19 cellular contexts compared by ENCODE assay signal in the genomic region with DNA sequence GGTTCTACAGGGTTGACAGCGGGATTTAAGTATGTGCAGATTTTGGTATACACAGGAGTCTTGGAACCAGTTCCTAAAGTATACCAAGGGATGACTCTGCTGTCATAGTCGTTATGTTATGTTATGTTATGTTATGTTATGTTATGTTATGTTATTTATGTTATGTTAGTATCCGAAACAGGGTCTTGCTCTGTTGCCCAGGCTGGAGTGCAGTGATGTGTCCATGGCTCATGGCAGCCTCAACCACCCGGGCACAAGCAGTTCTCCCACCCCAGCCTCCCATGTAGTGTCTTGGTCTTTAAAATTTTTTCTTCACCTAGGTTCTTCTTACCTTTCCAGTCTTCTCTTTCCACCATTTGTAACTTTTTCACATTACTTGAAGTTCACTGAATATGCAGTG. TPM values are rescaled to one million over a fixed set of nuclear protein-coding genes. Genes with fewer than 3 reads are reported as not detected.
A peak's percentile ranks its signal among the peaks of the same experiment; 100 is the strongest.
DNase-seq lines count a peak whose midpoint lies in the region; ATAC-seq, FAIRE-seq and TF ChIP-seq lines count a peak whose summit lies in the region.
"Had no signal": no experiment of that assay in that cellular context is flagged by ENCODE, and none has a peak within 500 bp of the region (broad histone marks: within the 10 kb centered on the region; RNA-seq: fewer than 3 reads in every experiment).

No MANE protein-coding gene starts in this region.

- H3K27me3 Mint-ChIP-seq in activated T-helper 2 cell treated with anti-CD3 and anti-CD28 coated beads, Interferon-gamma antibody, Interleukin-2, Interleukin-4, amounts not matched to agents 10 μg/mL and 5 μg/mL and 100 μg/mL, durations not matched to agents 14 hours and 24 hours and 36 hours (ENCODE audit: low read depth) = no peaks in the 10 kb centered on the region

- H3K27ac Mint-ChIP-seq in activated T-helper 2 cell treated with anti-CD3 and anti-CD28 coated beads, Interferon-gamma antibody, Interleukin-2, Interleukin-4, amounts not matched to agents 10 μg/mL and 5 μg/mL and 100 μg/mL, durations not matched to agents 14 hours and 24 hours and 36 hours = peak overlapping the region; percentile 34

- H4K20me1 ChIP-seq in HepG2 (ENCODE audit: insufficient read depth, low read length) (peaks cover 97% of the 10 kb centered on the region), smooth muscle cell (ENCODE audit: low read depth) (peaks cover 100% of the 10 kb centered on the region)

- H3K79me2 ChIP-seq in HepG2 (ENCODE audit: insufficient read depth, low read length) (peaks cover 98% of the 10 kb centered on the region), smooth muscle cell (ENCODE audit: low read depth) (no peaks in the 10 kb centered on the region)

- H3K9me3 Mint-ChIP-seq in activated T-helper 2 cell treated with anti-CD3 and anti-CD28 coated beads, Interferon-gamma antibody, Interleukin-2, Interleukin-4, amounts not matched to agents 10 μg/mL and 5 μg/mL and 100 μg/mL, durations not matched to agents 14 hours and 24 hours and 36 hours = no peaks in the 10 kb centered on the region

- intact Hi-C loops in HepG2 (cut with micrococcal nuclease; ENCODE audit: unreplicated experiment) = no loop called here
- intact Hi-C loops in right lobe of liver (cut with DNase I) = no loop called here
- intact Hi-C loops in activated T-helper 2 cell treated with anti-CD3 and anti-CD28 coated beads, Interferon-gamma antibody, Interleukin-2, Interleukin-4, amounts not matched to agents 10 μg/mL and 5 μg/mL and 100 μg/mL, durations not matched to agents 14 hours and 24 hours and 36 hours (cut with micrococcal nuclease) = no loop called here

- no peak for DNase-seq in HepG2 (ENCODE audit: low spot score)
- no peak for DNase-seq in right lobe of liver
- no peak for DNase-seq in activated T-helper 2 cell treated with anti-CD3 and anti-CD28 coated beads, Interferon-gamma antibody, Interleukin-2, Interleukin-4, amounts not matched to agents 10 μg/mL and 5 μg/mL and 100 μg/mL, durations not matched to agents 14 hours and 24 hours and 36 hours (ENCODE audit: low spot score)
- no peak for DNase-seq in smooth muscle cell (lab: John Stamatoyannopoulos, UW; ENCODE audit: unreplicated experiment)
- DNase-seq in SK-N-DZ (ENCODE audit: low spot score) = no peak
- DNase-seq in ecto neural progenitor cell (ENCODE audit: low spot score) = no peak
- DNase-seq: ACHN, C1 segment of cervical spinal cord, DMS79 treated with DMSO at 0.1 percent for 48 hours, IMR-90, NCI-H1417 treated with DMSO at 0.1 percent for 48 hours, NCI-H187 treated with DMSO at 0.1 percent for 48 hours, NCI-H2227 treated with DMSO at 0.1 percent for 48 hours, NCI-H510A treated with DMSO at 0.1 percent for 48 hours, PC-9, SIG-M5 had no signal

- 92% methylated on average over 4 of the region's 4 CpGs for WGBS in HepG2 (ENCODE audit: low lambda C conversion rate)
- WGBS in right lobe of liver (ENCODE audit: insufficient coverage, low coverage, low lambda C conversion rate, missing lambda C conversion rate) = 87% methylated on average over 4 of the region's 4 CpGs
- WGBS in smooth muscle cell (ENCODE audit: low lambda C conversion rate) = 93% methylated on average over 4 of the region's 4 CpGs

- H3K36me3 Mint-ChIP-seq in activated T-helper 2 cell treated with anti-CD3 and anti-CD28 coated beads, Interferon-gamma antibody, Interleukin-2, Interleukin-4, amounts not matched to agents 10 μg/mL and 5 μg/mL and 100 μg/mL, durations not matched to agents 14 hours and 24 hours and 36 hours (ENCODE audit: low read depth) = peaks cover 39% of the 10 kb centered on the region

- no peak for TF ChIP-seq EP300 in HepG2 (IDR thresholded peaks at IDR 0.05; ENCODE audit: low read depth in 2 of 2, low read length in 2 of 2)
- no peak for TF ChIP-seq EP300 in HepG2 (CRISPR knock-in tag; IDR thresholded peaks at IDR 0.05; ENCODE audit: borderline replicate concordance)

- H3K36me3 ChIP-seq in HepG2 (replicated peaks in 1 of 2; ENCODE audit: control insufficient read depth in 1 of 2, insufficient read depth in 2 of 2, low read length in 2 of 2) (peaks cover 1 to 24% of the 10 kb centered on the region in 2 experiments; a peak in 4 of 5 replicates), right lobe of liver (peaks cover 0 to 2% (median 0%) of the 10 kb centered on the region in 4 donors), HEK293 (ENCODE audit: control insufficient read depth in 2 of 2, insufficient read depth in 1 of 2, low read length in 2 of 2) (peaks cover 0 to 18% of the 10 kb centered on the region in 2 experiments; a peak in 2 of 3 replicates), smooth muscle cell (ENCODE audit: low read depth) (no peaks in the 10 kb centered on the region)

- CTCF ChIA-PET in HepG2 (lab: Yijun Ruan, JAX; ENCODE audit: low intra/inter-chr PET ratio, low total read pairs) = no interaction called here
- CTCF ChIA-PET in HEK293 (lab: Yijun Ruan, JAX) = no interaction called here

- H2AFZ ChIP-seq in HepG2 (ENCODE audit: low read length) = no peak overlapping the region
- no peak overlapping the region for H2AFZ ChIP-seq in smooth muscle cell (ENCODE audit: low read depth)
- H2AFZ ChIP-seq: PC-9 had no signal

- peaks cover 61% of the 10 kb centered on the region for H3K4me1 ChIP-seq in HepG2 (ENCODE audit: insufficient read depth, low read length)
- H3K4me1 ChIP-seq in right lobe of liver = peaks cover 0 to 11% (median 0%) of the 10 kb centered on the region in 4 donors
- no peaks in the 10 kb centered on the region for H3K4me1 ChIP-seq in HEK293 (ENCODE audit: control insufficient read depth, insufficient read depth, low read length)
- H3K4me1 ChIP-seq in smooth muscle cell (ENCODE audit: low read depth) = no peaks in the 10 kb centered on the region

- TF ChIP-seq RAD21 in HepG2 (CRISPR knock-in tag; IDR thresholded peaks at IDR 0.05) = no peak

- FAIRE-seq in HepG2 (lab: Jason Lieb, UNC) = no peak
- FAIRE-seq: H54 had no signal

- no peak overlapping the region for H3K4me3 Mint-ChIP-seq in activated T-helper 2 cell treated with anti-CD3 and anti-CD28 coated beads, Interferon-gamma antibody, Interleukin-2, Interleukin-4, amounts not matched to agents 10 μg/mL and 5 μg/mL and 100 μg/mL, durations not matched to agents 14 hours and 24 hours and 36 hours (ENCODE audit: low read depth)

- no TSS peak for BruUV-seq in HepG2 (replicated peaks; lab: Mats Ljungman, UMichigan)

- H3K27ac ChIP-seq in HepG2 (ENCODE audit: extremely low read length, insufficient read depth, low read length) (no peak overlapping the region), right lobe of liver (no peak overlapping the region), HEK293 (ENCODE audit: extremely low read depth, low read depth, low read length) (no peak overlapping the region), smooth muscle cell (ENCODE audit: low read depth) (no peak overlapping the region)
- H3K27ac ChIP-seq: PC-9, RWPE1 had no signal

- no peaks in the 10 kb centered on the region for H3K27me3 ChIP-seq in HepG2 (ENCODE audit: control insufficient read depth in 1 of 2, insufficient read depth in 2 of 2, low read length in 2 of 2)
- no peaks in the 10 kb centered on the region for H3K27me3 ChIP-seq in right lobe of liver
- no peaks in the 10 kb centered on the region for H3K27me3 ChIP-seq in smooth muscle cell (ENCODE audit: low read depth)

- ATAC-seq in HepG2 (no peak), right lobe of liver (no peak)

- peaks cover 2% of the 10 kb centered on the region for H3F3A ChIP-seq in smooth muscle cell (ENCODE audit: low read depth)

- no peak for TF ChIP-seq POLR2A in HepG2 (IDR thresholded peaks at IDR 0.05; ENCODE audit: insufficient read depth in 1 of 2, low read depth in 2 of 2, low read length in 2 of 2)
- no peak for TF ChIP-seq POLR2A in right lobe of liver (IDR thresholded peaks at IDR 0.05)

- H3K9me3 ChIP-seq in HepG2 (ENCODE audit: low read length) (no peaks in the 10 kb centered on the region), right lobe of liver (no peaks in the 10 kb centered on the region), HEK293 (ENCODE audit: control insufficient read depth, insufficient read depth, low read depth, low read length) (no peaks in the 10 kb centered on the region), smooth muscle cell (replicated peaks; ENCODE audit: low read depth) (no peaks in the 10 kb centered on the region)

- no peak for TF ChIP-seq CTCF in HepG2 (CRISPR knock-in tag; IDR thresholded peaks at IDR 0.05)
- no peak for TF ChIP-seq CTCF in right lobe of liver (IDR thresholded peaks at IDR 0.05)
- no peak for TF ChIP-seq CTCF in HEK293 (tag by site-specific recombination; IDR thresholded peaks at IDR 0.05)
- TF ChIP-seq CTCF in smooth muscle cell (IDR thresholded peaks at IDR 0.05; ENCODE audit: borderline replicate concordance, insufficient read depth, poor library complexity, severe bottlenecking) = no peak

- in situ Hi-C loops in HepG2 (cut with HindIII; ENCODE audit: extremely low pct_ligation_motif_present, low pct_unique_long_range_greater_than_20kb) = no loop called here

- H3K4me3 ChIP-seq in HepG2 (replicated peaks in 1 of 3; ENCODE audit: insufficient read depth in 1 of 3, low read depth in 2 of 3, low read length in 3 of 3) (no peak overlapping the region), right lobe of liver (no peak overlapping the region), HEK293 (ENCODE audit: low read depth, low read length) (no peak overlapping the region), smooth muscle cell (no peak overlapping the region)
- H3K4me3 ChIP-seq: PC-9 had no signal

- H3K9ac ChIP-seq in HepG2 (ENCODE audit: insufficient read depth, low read depth, low read length) (no peak overlapping the region), smooth muscle cell (ENCODE audit: low read depth) (no peak overlapping the region)

- H3K4me2 ChIP-seq in HepG2 (ENCODE audit: low read depth, low read length) (no peak overlapping the region), smooth muscle cell (peak overlapping the region; percentile 12)
- H3K4me2 ChIP-seq: PC-9 had no signal

- H3K4me1 Mint-ChIP-seq in activated T-helper 2 cell treated with anti-CD3 and anti-CD28 coated beads, Interferon-gamma antibody, Interleukin-2, Interleukin-4, amounts not matched to agents 10 μg/mL and 5 μg/mL and 100 μg/mL, durations not matched to agents 14 hours and 24 hours and 36 hours (ENCODE audit: low read depth) = peaks cover 32% of the 10 kb centered on the region

- POLR2A ChIA-PET in HepG2 (lab: Yijun Ruan, JAX) (no interaction called here), HEK293 (lab: Yijun Ruan, JAX) (no interaction called here)

RNA-seq across cellular contexts. Expression of gene PPP4R2, which starts 21.7 kb away (rescaled TPM):
- total RNA-seq in HepG2 (2016; rRNA removed; fragmentation: Illumina TruSeq; extraction: Trizol) = 161 and 236 TPM in 2 replicates
- 18.1 and 21.7 TPM in 2 replicates for total RNA-seq in HepG2 (2016; cell fraction: cytosol; rRNA removed; fragmentation: Illumina TruSeq; extraction: Trizol; ENCODE audit: low read depth)
- 150 and 234 TPM in 2 replicates for total RNA-seq in HepG2 (2016; cell fraction: insoluble cytoplasmic fraction; rRNA removed; fragmentation: Illumina TruSeq; extraction: Trizol)
- 72.3 and 89.6 TPM in 2 replicates for total RNA-seq in HepG2 (2016; cell fraction: membrane; rRNA removed; fragmentation: Illumina TruSeq; extraction: Trizol)
- 79.4 and 87.0 TPM in 2 replicates for total RNA-seq in HepG2 (2016; cell fraction: nucleus; rRNA removed; fragmentation: Illumina TruSeq; extraction: Trizol)
- 15.7 and 22.3 TPM in 2 replicates for polyA plus RNA-seq in HepG2 (2011; rRNA removed)
- 6.1 and 10.5 TPM in 2 replicates for polyA plus RNA-seq in HepG2 (2011; cell fraction: cytosol; rRNA removed)
- 8.1 and 12.7 TPM in 2 replicates for polyA plus RNA-seq in HepG2 (2011; cell fraction: nucleus; rRNA removed)
- 28.4 and 56.3 TPM in 2 replicates for polyA plus RNA-seq in HepG2 (2012)
- polyA plus RNA-seq in HepG2 (2016; cell fraction: cytosol; fragmentation: Illumina TruSeq; extraction: Trizol; ENCODE audit: low read depth) = 6.1 and 6.8 TPM in 2 replicates
- 118 and 119 TPM in 2 replicates for polyA plus RNA-seq in HepG2 (2016; cell fraction: insoluble cytoplasmic fraction; fragmentation: Illumina TruSeq; extraction: Trizol; ENCODE audit: low read depth)
- 23.0 and 29.4 TPM in 2 replicates for polyA plus RNA-seq in HepG2 (2016; cell fraction: membrane; fragmentation: Illumina TruSeq; extraction: Trizol; ENCODE audit: low read depth)
- 77.6 and 79.2 TPM in 2 replicates for polyA plus RNA-seq in HepG2 (2016; cell fraction: nucleus; fragmentation: Illumina TruSeq; extraction: Trizol; ENCODE audit: insufficient read depth, low read depth)
- 2.8 and 5.1 TPM in 2 replicates for polyA minus RNA-seq in HepG2 (2011; rRNA and poly(A)+ RNA removed; ENCODE audit: low replicate concordance)
- 32.5 and 44.9 TPM in 2 replicates for polyA minus RNA-seq in HepG2 (2011; cell fraction: cytosol; rRNA and poly(A)+ RNA removed)
- polyA minus RNA-seq in HepG2 (2011; cell fraction: nucleus; rRNA and poly(A)+ RNA removed) = 52.5 and 52.7 TPM in 2 replicates
- total RNA-seq in right lobe of liver = 10 to 100 TPM; 23.7 to 56.1 (median 42.3) TPM
- total RNA-seq in activated T-helper 2 cell treated with anti-CD3 and anti-CD28 coated beads, Interferon-gamma antibody, Interleukin-2, Interleukin-4, amounts not matched to agents 10 μg/mL and 5 μg/mL and 100 μg/mL, durations not matched to agents 14 hours and 24 hours and 36 hours = 105 and 111 TPM in 2 replicates
- total RNA-seq in smooth muscle cell = 52.2 and 84.1 TPM in 2 replicates
- 34.6 and 44.0 TPM in 2 replicates for polyA plus RNA-seq in smooth muscle cell
- polyA plus RNA-seq in SK-N-DZ (2014; cell fraction: cytosol; rRNA removed) = 30.0 and 30.1 TPM in 2 replicates
- polyA plus RNA-seq in SK-N-DZ (2014; cell fraction: nucleus; rRNA removed) = 23.4 TPM in 2 replicates

RNA-seq across cellular contexts. Expression of gene EBLN2, which starts 43.2 kb away (rescaled TPM):
- total RNA-seq in HepG2 (2016; rRNA removed; fragmentation: Illumina TruSeq; extraction: Trizol) = 1.3 and 8.3 TPM in 2 replicates
- 3.8 and 3.9 TPM in 2 replicates for total RNA-seq in HepG2 (2016; cell fraction: cytosol; rRNA removed; fragmentation: Illumina TruSeq; extraction: Trizol; ENCODE audit: low read depth)
- 0.92 and 8.0 TPM in 2 replicates for total RNA-seq in HepG2 (2016; cell fraction: insoluble cytoplasmic fraction; rRNA removed; fragmentation: Illumina TruSeq; extraction: Trizol)
- 6.1 and 8.1 TPM in 2 replicates for total RNA-seq in HepG2 (2016; cell fraction: membrane; rRNA removed; fragmentation: Illumina TruSeq; extraction: Trizol)
- 22.4 and 25.8 TPM in 2 replicates for total RNA-seq in HepG2 (2016; cell fraction: nucleus; rRNA removed; fragmentation: Illumina TruSeq; extraction: Trizol)
- 2.6 and 3.3 TPM in 2 replicates for polyA plus RNA-seq in HepG2 (2011; rRNA removed)
- polyA plus RNA-seq in HepG2 (2011; cell fraction: cytosol; rRNA removed) = 0.21 and 0.36 TPM in 2 replicates
- polyA plus RNA-seq in HepG2 (2011; cell fraction: nucleus; rRNA removed) = 8.2 and 8.5 TPM in 2 replicates
- polyA plus RNA-seq in HepG2 (2012) = 1.7 and 1.9 TPM in 2 replicates
- not detected in 2 replicates for polyA plus RNA-seq in HepG2 (2016; cell fraction: cytosol; fragmentation: Illumina TruSeq; extraction: Trizol; ENCODE audit: low read depth)
- 0.22 and 0.33 TPM in 2 replicates for polyA plus RNA-seq in HepG2 (2016; cell fraction: insoluble cytoplasmic fraction; fragmentation: Illumina TruSeq; extraction: Trizol; ENCODE audit: low read depth)
- not detected in 2 replicates for polyA plus RNA-seq in HepG2 (2016; cell fraction: membrane; fragmentation: Illumina TruSeq; extraction: Trizol; ENCODE audit: low read depth)
- polyA plus RNA-seq in HepG2 (2016; cell fraction: nucleus; fragmentation: Illumina TruSeq; extraction: Trizol; ENCODE audit: insufficient read depth, low read depth) = 22.5 and 23.0 TPM in 2 replicates
- polyA minus RNA-seq in HepG2 (2011; rRNA and poly(A)+ RNA removed; ENCODE audit: low replicate concordance) = 6.9 and 7.2 TPM in 2 replicates
- polyA minus RNA-seq in HepG2 (2011; cell fraction: cytosol; rRNA and poly(A)+ RNA removed) = 0.99 and 1.4 TPM in 2 replicates
- polyA minus RNA-seq in HepG2 (2011; cell fraction: nucleus; rRNA and poly(A)+ RNA removed) = 46.7 and 49.7 TPM in 2 replicates
- total RNA-seq in right lobe of liver = 1 to 10 TPM; 1.5 to 3.8 (median 1.7) TPM
- total RNA-seq in activated T-helper 2 cell treated with anti-CD3 and anti-CD28 coated beads, Interferon-gamma antibody, Interleukin-2, Interleukin-4, amounts not matched to agents 10 μg/mL and 5 μg/mL and 100 μg/mL, durations not matched to agents 14 hours and 24 hours and 36 hours = 8.6 and 8.8 TPM in 2 replicates
- total RNA-seq in smooth muscle cell = 5.5 TPM in 2 replicates
- polyA plus RNA-seq in smooth muscle cell = 2.9 and 4.5 TPM in 2 replicates
- polyA plus RNA-seq in SK-N-DZ (2014; cell fraction: cytosol; rRNA removed) = 0.43 and 1.1 TPM in 2 replicates
- 4.5 and 11.5 TPM in 2 replicates for polyA plus RNA-seq in SK-N-DZ (2014; cell fraction: nucleus; rRNA removed)

Comparison
In these comparisons a context has a peak if more than half of its experiments do, and no peak if none do; other contexts are left out.
1. Of the 63 proteins assayed by ChIP-seq in both HepG2 and HEK293: peak only in HepG2: ZNF121; only in HEK293: none; in both: none; in neither: 62.